1 cellular context compared by ENCODE assay signal in genomic region chr7:6228363-6228762, GRCh38.
TF ChIP-seq lines count a peak whose summit lies in the region.

No MANE protein-coding gene starts in this region.

TF ChIP-seq in GM23338, 12 proteins besides CTCF, POLR2A, EP300 and RAD21 (continued from another document):
- TF ChIP-seq ZNF462 (CRISPR knock-in tag; IDR thresholded peaks at IDR 0.05): no peak
- TF ChIP-seq ETS1 (IDR thresholded peaks at IDR 0.05): no peak
- TF ChIP-seq NANOG (IDR thresholded peaks at IDR 0.05; ENCODE audit: borderline replicate concordance): no peak
- no peak for TF ChIP-seq STAT1 (IDR thresholded peaks at IDR 0.05; ENCODE audit: unreplicated experiment)
- TF ChIP-seq CREB1 (CRISPR knock-in tag; IDR thresholded peaks at IDR 0.05; ENCODE audit: low read depth): no peak
